ENCODE assay signal across 27 cellular contexts in the genomic region with DNA sequence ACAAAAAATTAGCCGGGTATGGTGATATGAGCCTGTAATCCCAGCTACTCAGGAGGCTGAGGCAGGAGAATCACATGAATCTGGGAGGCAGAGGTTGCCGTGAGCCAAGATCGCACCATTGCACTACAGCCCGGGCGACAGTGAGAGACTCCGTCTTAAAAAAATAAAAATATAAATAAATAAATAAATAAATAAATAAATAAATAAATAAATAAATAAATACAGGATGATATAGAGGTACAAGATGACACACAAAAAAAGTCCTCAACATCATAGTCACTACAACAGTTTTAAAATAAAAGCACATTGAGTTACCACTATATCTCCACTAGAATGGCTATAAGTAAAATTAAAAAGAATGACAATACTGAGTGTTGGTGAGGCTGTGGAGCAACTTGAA.
"Had no signal": no experiment of that assay in that cellular context is flagged by ENCODE, and none has a peak within 500 bp of the region (broad histone marks: within the 10 kb centered on the region; RNA-seq: fewer than 3 reads in every experiment).

No MANE protein-coding gene starts in this region.

- H3K4me3 ChIP-seq: stomach, suprapubic skin, testis, thoracic aorta, thyroid gland, tibial artery, tibial nerve, transverse colon, upper lobe of left lung, upper lobe of right lung, uterus, vagina had no signal

- DNase-seq: stimulated activated CD4-positive, alpha-beta T cell treated with anti-CD3 and anti-CD28 coated beads, Interleukin-2, amount 100 ng/mL, for 48 hours; stimulated activated CD4-positive, alpha-beta T cell treated with anti-CD3 and anti-CD28 coated beads, Interleukin-4, amount 100 ng/mL, for 1 hour; stimulated activated CD4-positive, alpha-beta T cell treated with anti-CD3 and anti-CD28 coated beads, Interleukin-4, amount 100 ng/mL, for 24 hours; stimulated activated CD4-positive, alpha-beta T cell treated with anti-CD3 and anti-CD28 coated beads, Interleukin-4, amount 100 ng/mL, for 4 hours; stimulated activated CD8-positive, alpha-beta memory T cell treated with anti-CD3 and anti-CD28 coated beads, Interleukin-4, amount 100 ng/mL, for 48 hours; stimulated activated naive B cell treated with anti-CD40 and anti-IgM and Interleukin-4, amounts not matched to agents 10 μg/mL and 1 μg/mL and 100 μg/mL, for 72 hours; stimulated activated naive CD4-positive, alpha-beta T cell; stimulated activated naive CD4-positive, alpha-beta T cell treated with Interleukin-2 at 50 U/mL for 16 hours; stimulated activated naive CD8-positive, alpha-beta T cell treated with anti-CD3 and anti-CD28 coated beads, Interleukin-15, amount 100 ng/mL, for 72 hours; stimulated activated naive CD8-positive, alpha-beta T cell treated with anti-CD3 and anti-CD28 coated beads, Interleukin-15, Interleukin-2, amounts not matched to agents 100 U/mL and 50 U/mL, for 24 hours; stomach; substantia nigra; testis; thyroid gland; tibial artery; transverse colon; trophoblast cell; upper lobe of left lung; upper lobe of right lung; uterus had no signal

- FAIRE-seq: urothelium cell line had no signal

- ATAC-seq: stimulated activated effector memory CD8-positive, alpha-beta T cell treated with anti-CD3 and anti-CD28 coated beads, Interleukin-12 subunit alpha, Interleukin-12 subunit beta, amount 100 ng/mL, for 72 hours; stimulated activated memory B cell treated with anti-CD40 and anti-IgM and Interleukin-4, amounts not matched to agents 10 μg/mL and 1 μg/mL and 100 μg/mL, for 72 hours; stimulated activated naive B cell treated with anti-CD40 and anti-IgM and Interleukin-4, amounts not matched to agents 10 μg/mL and 1 μg/mL and 100 μg/mL, for 72 hours; stimulated activated naive CD8-positive, alpha-beta T cell treated with anti-CD3 and anti-CD28 coated beads, Interleukin-15, amount 100 ng/mL, for 72 hours; stimulated activated naive CD8-positive, alpha-beta T cell treated with anti-CD3 and anti-CD28 coated beads, Interleukin-15, Interleukin-2, amounts not matched to agents 100 U/mL and 50 U/mL, for 24 hours; upper lobe of right lung had no signal

- H3K27ac ChIP-seq: stomach, suprapubic skin, testis, thoracic aorta, thyroid gland, tibial artery, tibial nerve, transverse colon, upper lobe of left lung, upper lobe of right lung, uterus, vagina had no signal

- H3K4me1 ChIP-seq: suprapubic skin, testis, thyroid gland, tibial artery, tibial nerve, transverse colon, upper lobe of left lung, upper lobe of right lung, vagina had no signal

- H3K36me3 ChIP-seq: thyroid gland, uterus had no signal

- H3K9me3 ChIP-seq: stomach, testis, thoracic aorta, thyroid gland, tibial artery, transverse colon, upper lobe of right lung, uterus, vagina had no signal
